ENCODE assay signal across 1 cellular context in genomic region chr4:74659576-74660411, GRCh38.
TF ChIP-seq lines count a peak whose summit lies in the region.

No MANE protein-coding gene starts in this region.

TF ChIP-seq in K562, 482 proteins besides CTCF, POLR2A, EP300 and RAD21 (continued from another document and continues in another):
- no peak for TF ChIP-seq PATZ1 (CRISPR knock-in tag; IDR thresholded peaks at IDR 0.05; ENCODE audit: borderline replicate concordance)
- TF ChIP-seq CHD4 (IDR thresholded peaks at IDR 0.05; ENCODE audit: insufficient read depth, insufficient replicate concordance, low read depth, low read length, poor library complexity, severe bottlenecking), result no peak
- no peak for TF ChIP-seq ERF (CRISPR knock-in tag; IDR thresholded peaks at IDR 0.05)
- TF ChIP-seq FOXJ2 (tag; IDR thresholded peaks at IDR 0.05), result no peak
- TF ChIP-seq MBD1 (CRISPR knock-in tag; IDR thresholded peaks at IDR 0.05), result no peak
- TF ChIP-seq, protein P1, sequence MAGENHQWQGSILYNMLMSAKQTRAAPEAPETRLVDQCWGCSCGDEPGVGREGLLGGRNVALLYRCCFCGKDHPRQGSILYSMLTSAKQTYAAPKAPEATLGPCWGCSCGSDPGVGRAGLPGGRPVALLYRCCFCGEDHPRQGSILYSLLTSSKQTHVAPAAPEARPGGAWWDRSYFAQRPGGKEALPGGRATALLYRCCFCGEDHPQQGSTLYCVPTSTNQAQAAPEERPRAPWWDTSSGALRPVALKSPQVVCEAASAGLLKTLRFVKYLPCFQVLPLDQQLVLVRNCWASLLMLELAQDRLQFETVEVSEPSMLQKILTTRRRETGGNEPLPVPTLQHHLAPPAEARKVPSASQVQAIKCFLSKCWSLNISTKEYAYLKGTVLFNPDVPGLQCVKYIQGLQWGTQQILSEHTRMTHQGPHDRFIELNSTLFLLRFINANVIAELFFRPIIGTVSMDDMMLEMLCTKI (IDR thresholded peaks at IDR 0.05; ENCODE audit: partially characterized antibody), result no peak
- TF ChIP-seq CREBBP (IDR thresholded peaks at IDR 0.05; ENCODE audit: low read depth, low read length), result no peak
- no peak for TF ChIP-seq FUS (optimal IDR thresholded peaks at IDR 0.05; ENCODE audit: low read depth, low read length)
- TF ChIP-seq ETV5 (CRISPR knock-in tag; IDR thresholded peaks at IDR 0.05; ENCODE audit: low read depth), result 0 out of 2 replicates have a peak, but pooled peaks have one; percentile 45
- no peak for TF ChIP-seq KLF6 (CRISPR knock-in tag; IDR thresholded peaks at IDR 0.05; ENCODE audit: borderline replicate concordance)
- no peak for TF ChIP-seq ZNF184 (CRISPR knock-in tag; IDR thresholded peaks at IDR 0.05)
- no peak for TF ChIP-seq ZBTB5 (IDR thresholded peaks at IDR 0.05)
- no peak for TF ChIP-seq GTF2E2 (tag; IDR thresholded peaks at IDR 0.05)
- peak; percentile 53; the same call in 1 of the 2 replicates for TF ChIP-seq NBN (IDR thresholded peaks at IDR 0.05; ENCODE audit: low read depth)
- no peak for TF ChIP-seq AFF1 (IDR thresholded peaks at IDR 0.05; ENCODE audit: low read depth in 1 of 2, partially characterized antibody in 2 of 2)
- no peak for TF ChIP-seq BACH1 (tag; IDR thresholded peaks at IDR 0.05)
- peak in 1 of 3 experiments; percentile 39 for TF ChIP-seq YY1 (IDR thresholded peaks at IDR 0.05; ENCODE audit: borderline replicate concordance in 1 of 3, control insufficient read depth in 1 of 3, extremely low read depth in 1 of 3, insufficient read depth in 3 of 3, insufficient read length in 1 of 3, insufficient replicate concordance in 2 of 3, low read depth in 1 of 3, low read length in 2 of 3)
- no peak for TF ChIP-seq NR2F6 (CRISPR knock-in tag; IDR thresholded peaks at IDR 0.05)
- no peak for TF ChIP-seq ZNF384 (IDR thresholded peaks at IDR 0.05; ENCODE audit: low read depth, low read length)
- no peak for TF ChIP-seq ZNF780A (CRISPR knock-in tag; IDR thresholded peaks at IDR 0.05)
- TF ChIP-seq LCOR (CRISPR knock-in tag; IDR thresholded peaks at IDR 0.05), result no peak
- no peak for TF ChIP-seq HMG20B (CRISPR knock-in tag; IDR thresholded peaks at IDR 0.05)
- no peak for TF ChIP-seq ZNF551 (CRISPR knock-in tag; IDR thresholded peaks at IDR 0.05)
- TF ChIP-seq HNRNPL (IDR thresholded peaks at IDR 0.05; ENCODE audit: low read depth, low read length), result no peak
- TF ChIP-seq MAX (CRISPR knock-in tag; IDR thresholded peaks at IDR 0.05), result no peak
- no peak for TF ChIP-seq BRD9 (IDR thresholded peaks at IDR 0.05; ENCODE audit: low read depth, partially characterized antibody)
- TF ChIP-seq, protein P2, sequence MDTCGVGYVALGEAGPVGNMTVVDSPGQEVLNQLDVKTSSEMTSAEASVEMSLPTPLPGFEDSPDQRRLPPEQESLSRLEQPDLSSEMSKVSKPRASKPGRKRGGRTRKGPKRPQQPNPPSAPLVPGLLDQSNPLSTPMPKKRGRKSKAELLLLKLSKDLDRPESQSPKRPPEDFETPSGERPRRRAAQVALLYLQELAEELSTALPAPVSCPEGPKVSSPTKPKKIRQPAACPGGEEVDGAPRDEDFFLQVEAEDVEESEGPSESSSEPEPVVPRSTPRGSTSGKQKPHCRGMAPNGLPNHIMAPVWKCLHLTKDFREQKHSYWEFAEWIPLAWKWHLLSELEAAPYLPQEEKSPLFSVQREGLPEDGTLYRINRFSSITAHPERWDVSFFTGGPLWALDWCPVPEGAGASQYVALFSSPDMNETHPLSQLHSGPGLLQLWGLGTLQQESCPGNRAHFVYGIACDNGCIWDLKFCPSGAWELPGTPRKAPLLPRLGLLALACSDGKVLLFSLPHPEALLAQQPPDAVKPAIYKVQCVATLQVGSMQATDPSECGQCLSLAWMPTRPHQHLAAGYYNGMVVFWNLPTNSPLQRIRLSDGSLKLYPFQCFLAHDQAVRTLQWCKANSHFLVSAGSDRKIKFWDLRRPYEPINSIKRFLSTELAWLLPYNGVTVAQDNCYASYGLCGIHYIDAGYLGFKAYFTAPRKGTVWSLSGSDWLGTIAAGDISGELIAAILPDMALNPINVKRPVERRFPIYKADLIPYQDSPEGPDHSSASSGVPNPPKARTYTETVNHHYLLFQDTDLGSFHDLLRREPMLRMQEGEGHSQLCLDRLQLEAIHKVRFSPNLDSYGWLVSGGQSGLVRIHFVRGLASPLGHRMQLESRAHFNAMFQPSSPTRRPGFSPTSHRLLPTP (IDR thresholded peaks at IDR 0.05; ENCODE audit: borderline replicate concordance, extremely low read depth, insufficient read length), result no peak
- peak; percentile 46; the same call in 1 of the 2 replicates for TF ChIP-seq ATF7 (IDR thresholded peaks at IDR 0.05)
- no peak for TF ChIP-seq STAT5A (IDR thresholded peaks at IDR 0.05; ENCODE audit: borderline replicate concordance, low read length)
- no peak for TF ChIP-seq RERE (CRISPR knock-in tag; IDR thresholded peaks at IDR 0.05; ENCODE audit: borderline replicate concordance)
- TF ChIP-seq SP2 (IDR thresholded peaks at IDR 0.05; ENCODE audit: extremely low read depth, low read depth, low read length, poor library complexity, severe bottlenecking), result no peak
- no peak for TF ChIP-seq ZNF311 (CRISPR knock-in tag; IDR thresholded peaks at IDR 0.05)
- TF ChIP-seq ADNP (tag; IDR thresholded peaks at IDR 0.05), result no peak
- TF ChIP-seq THRA (IDR thresholded peaks at IDR 0.05), result no peak
- no peak for TF ChIP-seq PML (IDR thresholded peaks at IDR 0.05; ENCODE audit: low read length)
- no peak for TF ChIP-seq ZFP30 (CRISPR knock-in tag; IDR thresholded peaks at IDR 0.05; ENCODE audit: borderline replicate concordance)
- TF ChIP-seq STAG1 (CRISPR knock-in tag; IDR thresholded peaks at IDR 0.05; ENCODE audit: borderline replicate concordance), result no peak
- 0 out of 2 replicates have a peak, but pooled peaks have one; percentile 39 for TF ChIP-seq ZNF584 (CRISPR knock-in tag; IDR thresholded peaks at IDR 0.05; ENCODE audit: low read depth)
- no peak for TF ChIP-seq TBL1XR1 (IDR thresholded peaks at IDR 0.05; ENCODE audit: low read length in 2 of 2)
- no peak for TF ChIP-seq ZNF785 (CRISPR knock-in tag; IDR thresholded peaks at IDR 0.05)
- TF ChIP-seq KAT7 (CRISPR knock-in tag; IDR thresholded peaks at IDR 0.05; ENCODE audit: borderline replicate concordance), result no peak
